In the genomic region with DNA sequence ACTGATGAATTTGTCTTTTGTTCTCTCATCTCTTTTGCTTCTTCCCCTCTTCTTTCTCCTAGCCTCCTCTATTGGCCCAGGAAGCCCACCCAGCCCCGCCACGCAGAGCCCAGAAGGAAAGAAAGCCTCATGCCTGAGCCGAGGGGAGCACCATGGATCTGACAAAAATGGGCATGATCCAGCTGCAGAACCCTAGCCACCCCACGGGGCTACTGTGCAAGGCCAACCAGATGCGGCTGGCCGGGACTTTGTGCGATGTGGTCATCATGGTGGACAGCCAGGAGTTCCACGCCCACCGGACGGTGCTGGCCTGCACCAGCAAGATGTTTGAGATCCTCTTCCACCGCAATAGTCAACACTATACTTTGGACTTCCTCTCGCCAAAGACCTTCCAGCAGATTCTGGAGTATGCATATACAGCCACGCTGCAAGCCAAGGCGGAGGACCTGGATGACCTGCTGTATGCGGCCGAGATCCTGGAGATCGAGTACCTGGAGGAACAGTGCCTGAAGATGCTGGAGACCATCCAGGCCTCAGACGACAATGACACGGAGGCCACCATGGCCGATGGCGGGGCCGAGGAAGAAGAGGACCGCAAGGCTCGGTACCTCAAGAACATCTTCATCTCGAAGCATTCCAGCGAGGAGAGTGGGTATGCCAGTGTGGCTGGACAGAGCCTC, we compare ENCODE assay signal across 1 cellular context.
TF ChIP-seq lines count a peak whose summit lies in the region.

No MANE protein-coding gene starts in this region.

TF ChIP-seq in HepG2, 621 proteins besides CTCF, POLR2A, EP300 and RAD21:
- TF ChIP-seq EED (CRISPR knock-in tag; IDR thresholded peaks at IDR 0.05) (no peak), MEIS2 (CRISPR knock-in tag; IDR thresholded peaks at IDR 0.05) (no peak), PCBP1 (IDR thresholded peaks at IDR 0.05; ENCODE audit: borderline replicate concordance, low read depth, low read length) (no peak), NR2F1 (CRISPR knock-in tag; IDR thresholded peaks at IDR 0.05) (no peak), ZSCAN22 (CRISPR knock-in tag; IDR thresholded peaks at IDR 0.05) (no peak), CCAR2 (optimal IDR thresholded peaks at IDR 0.05; ENCODE audit: low read depth, low read length) (no peak), NCOR1 (IDR thresholded peaks at IDR 0.05; ENCODE audit: borderline replicate concordance, low read length) (no peak), ZNF501 (CRISPR knock-in tag; IDR thresholded peaks at IDR 0.05) (no peak), ZFP62 (CRISPR knock-in tag; IDR thresholded peaks at IDR 0.05) (no peak), BORCS8-MEF2B (CRISPR knock-in tag; IDR thresholded peaks at IDR 0.05) (no peak)
- TF ChIP-seq, protein P1, sequence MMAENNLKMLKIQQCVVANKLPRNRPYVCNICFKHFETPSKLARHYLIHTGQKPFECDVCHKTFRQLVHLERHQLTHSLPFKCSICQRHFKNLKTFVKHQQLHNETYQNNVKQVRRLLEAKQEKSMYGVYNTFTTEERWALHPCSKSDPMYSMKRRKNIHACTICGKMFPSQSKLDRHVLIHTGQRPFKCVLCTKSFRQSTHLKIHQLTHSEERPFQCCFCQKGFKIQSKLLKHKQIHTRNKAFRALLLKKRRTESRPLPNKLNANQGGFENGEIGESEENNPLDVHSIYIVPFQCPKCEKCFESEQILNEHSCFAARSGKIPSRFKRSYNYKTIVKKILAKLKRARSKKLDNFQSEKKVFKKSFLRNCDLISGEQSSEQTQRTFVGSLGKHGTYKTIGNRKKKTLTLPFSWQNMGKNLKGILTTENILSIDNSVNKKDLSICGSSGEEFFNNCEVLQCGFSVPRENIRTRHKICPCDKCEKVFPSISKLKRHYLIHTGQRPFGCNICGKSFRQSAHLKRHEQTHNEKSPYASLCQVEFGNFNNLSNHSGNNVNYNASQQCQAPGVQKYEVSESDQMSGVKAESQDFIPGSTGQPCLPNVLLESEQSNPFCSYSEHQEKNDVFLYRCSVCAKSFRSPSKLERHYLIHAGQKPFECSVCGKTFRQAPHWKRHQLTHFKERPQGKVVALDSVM (CRISPR knock-in tag; IDR thresholded peaks at IDR 0.05) = no peak
